ENCODE assay signal across 17 cellular contexts in the genomic region with DNA sequence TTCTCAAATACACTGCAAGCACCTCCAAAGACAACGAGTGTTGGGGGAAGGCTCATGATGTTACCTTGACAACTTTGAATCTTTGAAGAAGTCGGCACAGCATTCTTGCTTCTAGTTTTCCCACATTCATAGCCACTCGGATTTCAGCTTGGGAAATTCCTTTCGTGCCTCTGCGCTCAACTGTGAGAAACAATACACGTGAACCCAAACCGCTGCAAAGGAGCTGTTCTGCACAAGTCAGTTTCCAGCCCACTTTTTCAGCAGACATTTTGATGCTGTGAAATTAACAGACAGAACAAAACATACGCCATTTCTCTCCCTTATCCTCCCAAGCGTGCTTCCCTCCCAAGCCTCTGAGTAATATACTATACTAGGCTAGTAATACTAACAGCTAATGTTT. TPM values are rescaled to one million over a fixed set of nuclear protein-coding genes. Genes with fewer than 3 reads are reported as not detected.
DNase-seq lines count a peak whose midpoint lies in the region; ATAC-seq and TF ChIP-seq lines count a peak whose summit lies in the region.
"Had no signal": no experiment of that assay in that cellular context is flagged by ENCODE, and none has a peak within 500 bp of the region (broad histone marks: within the 10 kb centered on the region; RNA-seq: fewer than 3 reads in every experiment).

No MANE protein-coding gene starts in this region.

- TF ChIP-seq EP300 in Ishikawa (IDR thresholded peaks at IDR 0.05; ENCODE audit: borderline replicate concordance): no peak

- H4K12ac ChIP-seq in trophoblast cell (ENCODE audit: low read depth, low read length): no peak overlapping the region

- peaks cover 2% of the 10 kb centered on the region for H3K9me3 Mint-ChIP-seq in nephron
- H3K9me3 Mint-ChIP-seq: CD4-positive, alpha-beta T cell; GM23338 had no signal

- H3K18ac ChIP-seq in trophoblast cell (ENCODE audit: low read length): no peak overlapping the region

- no peak overlapping the region for H2AK5ac ChIP-seq in trophoblast cell (ENCODE audit: low read length)

- no peak overlapping the region for H3K4ac ChIP-seq in trophoblast cell (ENCODE audit: low read depth, low read length)

- no peak overlapping the region for H2BK5ac ChIP-seq in trophoblast cell (ENCODE audit: low read depth, low read length, poor library complexity)

- no peak overlapping the region for H3K9ac ChIP-seq in trophoblast cell (ENCODE audit: low read length)

- no peaks in the 10 kb centered on the region for H3K79me1 ChIP-seq in trophoblast cell (ENCODE audit: low read length)

- no peak overlapping the region for H3K4me3 Mint-ChIP-seq in nephron
- H3K4me3 Mint-ChIP-seq: CD4-positive, alpha-beta T cell; GM23338 had no signal

- TF ChIP-seq CTCF in kidney epithelial cell (IDR thresholded peaks at IDR 0.05; ENCODE audit: insufficient read depth, low read length, poor library complexity, severe bottlenecking) (no peak), nephron (IDR thresholded peaks at IDR 0.05; ENCODE audit: unreplicated experiment in 3 of 3) (no peak)

- H3K23ac ChIP-seq in trophoblast cell (ENCODE audit: low read length): no peak overlapping the region

- H3K4me1 Mint-ChIP-seq in nephron: peaks cover 5% of the 10 kb centered on the region
- H3K4me1 Mint-ChIP-seq: GM23338 had no signal

- no peak for TF ChIP-seq RAD21 in Ishikawa (IDR thresholded peaks at IDR 0.05; ENCODE audit: low read depth)

- no peak overlapping the region for H2BK120ac ChIP-seq in trophoblast cell (ENCODE audit: insufficient read depth, low read length, poor library complexity)

- no peaks in the 10 kb centered on the region for H3K79me2 ChIP-seq in trophoblast cell (ENCODE audit: control insufficient read depth, insufficient read depth, low read length, poor library complexity)

- peak overlapping the region; percentile 25 to 80 (median 72) for H3K27ac Mint-ChIP-seq in nephron
- H3K27ac Mint-ChIP-seq: CD4-positive, alpha-beta T cell; GM23338 had no signal

- H3K27me3 Mint-ChIP-seq in nephron (ENCODE audit: low read depth): no peaks in the 10 kb centered on the region
- H3K27me3 Mint-ChIP-seq: CD4-positive, alpha-beta T cell had no signal

- DNase-seq in kidney epithelial cell (ENCODE audit: low read depth): peak; percentile 65
- peak; percentile 26 to 70 for DNase-seq in trophoblast cell
- no peak for DNase-seq in cortex of kidney (lab: John Stamatoyannopoulos, UW)
- no peak for DNase-seq in NCI-H82 treated with DMSO at 0.1 percent for 48 hours (lab: John Stamatoyannopoulos, UW; ENCODE audit: unreplicated experiment)
- no peak for DNase-seq in stimulated activated CD4-positive, alpha-beta T cell treated with anti-CD3 and anti-CD28 coated beads, Interleukin-4, amount 100 ng/mL, for 24 hours
- no peak for DNase-seq in Right ventricle myocardium superior
- DNase-seq: AML-193; Caco-2; CD4-positive, alpha-beta T cell; HCEC 1CT had no signal

- no peak overlapping the region for H4K91ac ChIP-seq in trophoblast cell (ENCODE audit: low read depth, low read length)

- WGBS in trophoblast cell (ENCODE audit: extremely low coverage, insufficient coverage, insufficient read length): no CpG with 5 or more reads among the region's 9 CpGs

- H3K36me3 ChIP-seq in kidney epithelial cell (ENCODE audit: control insufficient read depth, insufficient read depth, low read length) (peaks cover 4% of the 10 kb centered on the region), trophoblast cell (ENCODE audit: control insufficient read depth in 1 of 2, insufficient read depth in 2 of 2, low read length in 2 of 2) (peaks cover 49 to 66% of the 10 kb centered on the region in 2 experiments)

- H2BK12ac ChIP-seq in trophoblast cell (ENCODE audit: low read length): no peak overlapping the region

- no peak for ATAC-seq in Right ventricle myocardium superior (ENCODE audit: poor library complexity)
- ATAC-seq: A549, GM23338, HepG2 had no signal

- H3K4me3 ChIP-seq in kidney epithelial cell (ENCODE audit: low read depth, low read length): no peak overlapping the region
- H3K4me3 ChIP-seq in trophoblast cell (ENCODE audit: low read depth, low read length): no peak overlapping the region
- H3K4me3 ChIP-seq: A549, GM23338 had no signal

- H3K36me3 Mint-ChIP-seq in nephron (ENCODE audit: low read depth): peaks cover 84% of the 10 kb centered on the region

- no peak overlapping the region for H4K8ac ChIP-seq in trophoblast cell (ENCODE audit: low read depth, low read length)

- H2AFZ ChIP-seq in trophoblast cell (ENCODE audit: insufficient read depth, low read length, poor library complexity): no peak overlapping the region
- H2AFZ ChIP-seq: GM23338 had no signal

- H3K9me3 ChIP-seq in trophoblast cell (ENCODE audit: insufficient read depth, low read depth, low read length): peaks cover 3% of the 10 kb centered on the region
- H3K9me3 ChIP-seq: A549, Caco-2 had no signal

- H3K4me1 ChIP-seq in trophoblast cell (ENCODE audit: control insufficient read depth in 1 of 2, insufficient read depth in 2 of 2, low read length in 2 of 2): no peaks in the 10 kb centered on the region
- H3K4me1 ChIP-seq: A549, Caco-2 had no signal

- no peak overlapping the region for H3K14ac ChIP-seq in trophoblast cell (ENCODE audit: low read length)

- H3K27me3 ChIP-seq in kidney epithelial cell (ENCODE audit: control insufficient read depth, insufficient read depth, low read length): no peaks in the 10 kb centered on the region
- H3K27me3 ChIP-seq in trophoblast cell (ENCODE audit: insufficient read depth, low read length): no peaks in the 10 kb centered on the region

- no peak overlapping the region for H3K27ac ChIP-seq in trophoblast cell (ENCODE audit: low read depth, low read length)
- H3K27ac ChIP-seq: 22Rv1, A549, C4-2B had no signal

- intact Hi-C loops in Right ventricle myocardium superior (cut with DNase I): no loop called here

- H3K4me2 ChIP-seq in trophoblast cell (ENCODE audit: low read length): no peak overlapping the region
- H3K4me2 ChIP-seq: A549, GM23338 had no signal

TF ChIP-seq in Ishikawa, 13 proteins besides CTCF, POLR2A, EP300 and RAD21:
- TF ChIP-seq TAF1 (IDR thresholded peaks at IDR 0.05; ENCODE audit: low read depth) (no peak), TEAD4 (IDR thresholded peaks at IDR 0.05) (0 out of 2 replicates have a peak, but pooled peaks have one; percentile 21), EGR1 (IDR thresholded peaks at IDR 0.05) (no peak), ZBTB7A (IDR thresholded peaks at IDR 0.05; ENCODE audit: low read depth) (no peak), CEBPB (IDR thresholded peaks at IDR 0.05) (no peak)
- TF ChIP-seq, protein P1, sequence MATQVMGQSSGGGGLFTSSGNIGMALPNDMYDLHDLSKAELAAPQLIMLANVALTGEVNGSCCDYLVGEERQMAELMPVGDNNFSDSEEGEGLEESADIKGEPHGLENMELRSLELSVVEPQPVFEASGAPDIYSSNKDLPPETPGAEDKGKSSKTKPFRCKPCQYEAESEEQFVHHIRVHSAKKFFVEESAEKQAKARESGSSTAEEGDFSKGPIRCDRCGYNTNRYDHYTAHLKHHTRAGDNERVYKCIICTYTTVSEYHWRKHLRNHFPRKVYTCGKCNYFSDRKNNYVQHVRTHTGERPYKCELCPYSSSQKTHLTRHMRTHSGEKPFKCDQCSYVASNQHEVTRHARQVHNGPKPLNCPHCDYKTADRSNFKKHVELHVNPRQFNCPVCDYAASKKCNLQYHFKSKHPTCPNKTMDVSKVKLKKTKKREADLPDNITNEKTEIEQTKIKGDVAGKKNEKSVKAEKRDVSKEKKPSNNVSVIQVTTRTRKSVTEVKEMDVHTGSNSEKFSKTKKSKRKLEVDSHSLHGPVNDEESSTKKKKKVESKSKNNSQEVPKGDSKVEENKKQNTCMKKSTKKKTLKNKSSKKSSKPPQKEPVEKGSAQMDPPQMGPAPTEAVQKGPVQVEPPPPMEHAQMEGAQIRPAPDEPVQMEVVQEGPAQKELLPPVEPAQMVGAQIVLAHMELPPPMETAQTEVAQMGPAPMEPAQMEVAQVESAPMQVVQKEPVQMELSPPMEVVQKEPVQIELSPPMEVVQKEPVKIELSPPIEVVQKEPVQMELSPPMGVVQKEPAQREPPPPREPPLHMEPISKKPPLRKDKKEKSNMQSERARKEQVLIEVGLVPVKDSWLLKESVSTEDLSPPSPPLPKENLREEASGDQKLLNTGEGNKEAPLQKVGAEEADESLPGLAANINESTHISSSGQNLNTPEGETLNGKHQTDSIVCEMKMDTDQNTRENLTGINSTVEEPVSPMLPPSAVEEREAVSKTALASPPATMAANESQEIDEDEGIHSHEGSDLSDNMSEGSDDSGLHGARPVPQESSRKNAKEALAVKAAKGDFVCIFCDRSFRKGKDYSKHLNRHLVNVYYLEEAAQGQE (IDR thresholded peaks at IDR 0.05; ENCODE audit: low read depth): no peak
TF ChIP-seq in Ishikawa: peak in this region for 1.

RNA-seq across cellular contexts. Expression of gene GTF3C1, which starts 41.2 kb away (rescaled TPM):
- total RNA-seq in kidney epithelial cell: 81.6 and 89.7 TPM in 2 replicates
- polyA plus RNA-seq in trophoblast cell (2013): 39.8 and 43.4 TPM in 2 replicates
- total RNA-seq in Right ventricle myocardium superior: 45.2 TPM

RNA-seq across cellular contexts. Expression of gene KATNIP, which starts 41.5 kb away (rescaled TPM):
- total RNA-seq in kidney epithelial cell: 20.4 and 24.4 TPM in 2 replicates
- 9.2 and 10.2 TPM in 2 replicates for polyA plus RNA-seq in trophoblast cell (2013)
- 6.3 TPM for total RNA-seq in Right ventricle myocardium superior

Comparison
In these comparisons a context has a peak if more than half of its experiments do, and no peak if none do; other contexts are left out.
1. DNase-seq: peak in kidney epithelial cell (single experiment) and trophoblast cell (2 of 2); none in cortex of kidney (single experiment), NCI-H82 treated with DMSO at 0.1 percent for 48 hours (single experiment), stimulated activated CD4-positive, alpha-beta T cell treated with anti-CD3 and anti-CD28 coated beads, Interleukin-4, amount 100 ng/mL, for 24 hours (single experiment) and Right ventricle myocardium superior (single experiment).